Comparison of ENCODE assay signal across 8 cellular contexts in the genomic region with DNA sequence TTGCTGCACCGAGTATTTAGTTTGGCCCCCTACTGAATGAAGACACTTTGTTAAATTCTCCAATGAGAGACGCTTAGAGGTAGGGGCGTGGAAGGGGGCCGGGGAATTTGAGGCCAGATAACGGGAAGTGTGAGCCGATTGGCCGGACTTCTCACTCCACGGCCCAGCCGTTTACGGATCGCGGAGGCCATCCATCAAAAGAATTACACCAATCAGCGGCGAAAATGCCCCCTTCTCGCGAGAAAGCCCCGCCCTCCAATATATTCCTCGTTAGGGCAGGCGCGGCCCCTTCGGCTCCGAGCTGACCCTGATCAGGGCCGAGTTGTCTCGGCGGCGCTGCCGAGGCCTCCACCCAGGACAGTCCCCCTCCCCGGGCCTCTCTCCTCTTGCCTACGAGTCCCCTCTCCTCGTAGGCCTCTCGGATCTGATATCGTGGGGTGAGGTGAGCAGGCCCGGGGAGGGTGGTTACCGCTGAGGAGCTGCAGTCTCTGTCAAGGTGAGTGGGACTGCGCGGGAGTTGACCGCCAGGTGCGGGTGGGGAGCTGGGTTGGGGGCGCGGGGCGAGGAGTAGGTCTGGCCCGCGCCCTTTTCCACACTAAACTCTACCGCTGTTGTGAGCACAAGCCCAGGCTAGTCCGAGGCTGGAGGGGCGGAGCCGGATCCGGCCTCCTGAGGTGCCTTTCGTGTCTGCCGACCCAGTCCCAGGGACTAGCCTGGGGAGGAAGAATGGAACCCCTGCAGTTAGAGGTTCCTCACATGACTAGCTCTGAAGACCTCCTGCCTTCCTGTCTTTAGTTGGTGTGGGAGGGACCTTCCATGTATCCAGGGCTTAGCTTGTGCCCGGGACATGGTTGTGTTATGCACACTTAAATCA. TPM values are rescaled to one million over a fixed set of nuclear protein-coding genes. Genes with fewer than 3 reads are reported as not detected.
DNase-seq lines count a peak whose midpoint lies in the region; ATAC-seq, FAIRE-seq and TF ChIP-seq lines count a peak whose summit lies in the region.

A gene with protein sequence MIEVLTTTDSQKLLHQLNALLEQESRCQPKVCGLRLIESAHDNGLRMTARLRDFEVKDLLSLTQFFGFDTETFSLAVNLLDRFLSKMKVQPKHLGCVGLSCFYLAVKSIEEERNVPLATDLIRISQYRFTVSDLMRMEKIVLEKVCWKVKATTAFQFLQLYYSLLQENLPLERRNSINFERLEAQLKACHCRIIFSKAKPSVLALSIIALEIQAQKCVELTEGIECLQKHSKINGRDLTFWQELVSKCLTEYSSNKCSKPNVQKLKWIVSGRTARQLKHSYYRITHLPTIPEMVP (plus strand): TSS at position 287 of the 874 bp plus-strand sequence. CDS start 1,662 bp downstream, outside the sequence.

- 1% methylated on average over 51 of the region's 51 CpGs for WGBS in pancreas, 2 donors

- TF ChIP-seq CTCF in GM12865 (IDR thresholded peaks at IDR 0.05; ENCODE audit: insufficient read depth, low read depth, low read length, missing control alignments) = no peak
- no peak for TF ChIP-seq CTCF in pancreas (IDR thresholded peaks at IDR 0.05)
- TF ChIP-seq CTCF in tibial artery (IDR thresholded peaks at IDR 0.05) = no peak

- peak; percentile 94 for FAIRE-seq in pancreas (lab: Jason Lieb, UNC)

- H3K9me3 ChIP-seq in adipocyte (ENCODE audit: control insufficient read depth, low read length) (no peaks in the 10 kb centered on the region), pancreas (no peaks in the 10 kb centered on the region), tibial artery (no peaks in the 10 kb centered on the region)

- DNase-seq in GM12865 (ENCODE audit: low read depth) (peak; percentile 97), NCI-H1417 (lab: John Stamatoyannopoulos, UW) (peak; percentile 90 to 96 (median 95)), T follicular helper cell (ENCODE audit: low read depth) (peak; percentile 79), adipocyte (ENCODE audit: low read depth) (peak; percentile 99), Right ventricle myocardium superior (peak; percentile 96), pancreas (peak; percentile 91 to 96 (median 94)), tibial artery (peak; percentile 96 to 97)

- H3K27me3 ChIP-seq in adipocyte (replicated peaks; ENCODE audit: control insufficient read depth, insufficient read depth, low read length) (no peaks in the 10 kb centered on the region), pancreas (no peaks in the 10 kb centered on the region), tibial artery (no peaks in the 10 kb centered on the region)

- peak within 1 kb of the TSS; percentile 71 to 92 (median 89) for H3K27ac ChIP-seq in pancreas
- H3K27ac ChIP-seq in tibial artery = peak within 1 kb of the TSS; percentile 87 to 93

- peaks cover 38% of the 10 kb centered on the region for H3K4me1 ChIP-seq in adipocyte (ENCODE audit: control insufficient read depth, insufficient read depth, low read length)
- peaks cover 19 to 48% (median 42%) of the 10 kb centered on the region in 3 donors for H3K4me1 ChIP-seq in pancreas
- H3K4me1 ChIP-seq in tibial artery = peaks cover 0 to 32% (median 11%) of the 10 kb centered on the region in 4 donors

- ATAC-seq in HG02759 (IDR thresholded peaks at IDR 0.05; ENCODE audit: unreplicated experiment) (peak; percentile 94), Right ventricle myocardium superior (ENCODE audit: poor library complexity) (peak; percentile 98), pancreas (peak; percentile 87 to 92 (median 90))

- H3K4me3 ChIP-seq in GM12865 (ENCODE audit: low read depth, low read length) = peak within 1 kb of the TSS; percentile 92
- peak within 1 kb of the TSS; percentile 86 for H3K4me3 ChIP-seq in adipocyte (ENCODE audit: low read length)
- H3K4me3 ChIP-seq in pancreas = peak within 1 kb of the TSS; percentile 68 to 77 (median 74)
- H3K4me3 ChIP-seq in tibial artery = peak within 1 kb of the TSS; percentile 86 to 95

- intact Hi-C loops in Right ventricle myocardium superior (cut with DNase I) (loop anchor here (2.0 kb wide), 1 partner anchor 67 kb away; the partner anchor contains the start of gene MAT2B), pancreas (cut with DNase I) (no loop called here), tibial artery (cut with DNase I; ENCODE audit: low total_unique reads) (no loop called here)

- H3K9ac ChIP-seq in adipocyte (ENCODE audit: low read length) = peak within 1 kb of the TSS; percentile 98

- peaks cover 35% of the 10 kb centered on the region for H3K36me3 ChIP-seq in adipocyte (ENCODE audit: control insufficient read depth, insufficient read depth, low read length, severe bottlenecking)
- peaks cover 0 to 5% (median 4%) of the 10 kb centered on the region in 3 donors for H3K36me3 ChIP-seq in pancreas
- peaks cover 13 to 15% (median 15%) of the 10 kb centered on the region in 3 donors for H3K36me3 ChIP-seq in tibial artery

RNA-seq across cellular contexts. Expression of the gene that starts here (rescaled TPM):
- total RNA-seq in Right ventricle myocardium superior (86.8 TPM), pancreas (100 to 1,000 TPM in 5 of 6 donors, 10 to 100 TPM in 1; 95.4 to 222 (median 154) TPM)
- 10 to 100 TPM; 55.1 to 68.6 TPM for polyA plus RNA-seq in pancreas

Comparison
In these comparisons a context has a peak if more than half of its experiments do, and no peak if none do; other contexts are left out.
1. Peak in every context shown above with its lines: DNase-seq, ATAC-seq, H3K4me3 ChIP-seq and H3K27ac ChIP-seq.